ENCODE assay signal across 14 cellular contexts in genomic region chr22:39546889-39547586, GRCh38. TPM values are rescaled to one million over a fixed set of nuclear protein-coding genes. Genes with fewer than 3 reads are reported as not detected.
A peak's percentile ranks its signal among the peaks of the same experiment; 100 is the strongest.
DNase-seq lines count a peak whose midpoint lies in the region; ATAC-seq, FAIRE-seq and TF ChIP-seq lines count a peak whose summit lies in the region.
"Had no signal": no experiment of that assay in that cellular context is flagged by ENCODE, and none has a peak within 500 bp of the region (broad histone marks: within the 10 kb centered on the region; RNA-seq: fewer than 3 reads in every experiment).

No MANE protein-coding gene starts in this region.

- no peak overlapping the region for H4K91ac ChIP-seq in trophoblast cell (ENCODE audit: low read depth, low read length)

- H3K9ac ChIP-seq in PC-3 (ENCODE audit: low read length) (no peak overlapping the region), trophoblast cell (ENCODE audit: low read length) (no peak overlapping the region)

- no peak overlapping the region for H2BK12ac ChIP-seq in trophoblast cell (ENCODE audit: low read length)

- CTCF ChIA-PET in PC-3 (lab: Charles Lee), result interaction anchor here (0.9 kb wide), 2 partner anchors 10 to 477 kb away, joined by 3 to 5 read pairs; no protein-coding TSS in a partner anchor

- TF ChIP-seq CTCF in PC-3 (conservative IDR thresholded peaks at IDR 0.05; ENCODE audit: low read depth, low read length) (no peak), BE2C (IDR thresholded peaks at IDR 0.05; ENCODE audit: low read depth, low read length) (no peak)

- H3K4ac ChIP-seq in trophoblast cell (ENCODE audit: low read depth, low read length), result no peak overlapping the region

- H2AFZ ChIP-seq in PC-3 (ENCODE audit: low read length) (no peak overlapping the region), trophoblast cell (ENCODE audit: insufficient read depth, low read length, poor library complexity) (no peak overlapping the region)

- H3K27ac ChIP-seq in PC-3 (ENCODE audit: low read length) (no peak overlapping the region), trophoblast cell (ENCODE audit: low read depth, low read length) (no peak overlapping the region)
- H3K27ac ChIP-seq: C4-2B had no signal

- H3K4me1 Mint-ChIP-seq in effector memory CD8-positive, alpha-beta T cell (ENCODE audit: low read depth in 2 of 2), result peaks cover 24 to 26% of the 10 kb centered on the region in 2 donors

- peak overlapping the region; percentile 75 to 76 for H3K4me3 Mint-ChIP-seq in effector memory CD8-positive, alpha-beta T cell
- H3K4me3 Mint-ChIP-seq: activated T-cell treated with anti-CD3 and anti-CD28 coated beads, Interleukin-2, amount 50 U/mL, for 24 hours; mesothelial cell of epicardium had no signal

- H3K4me2 ChIP-seq in PC-3 (ENCODE audit: low read length), result peak overlapping the region; percentile 39; the same call in 1 of the 2 replicates
- H3K4me2 ChIP-seq in trophoblast cell (ENCODE audit: low read length), result no peak overlapping the region

- no peak overlapping the region for H3K23ac ChIP-seq in trophoblast cell (ENCODE audit: low read length)

- H3K27ac Mint-ChIP-seq in effector memory CD8-positive, alpha-beta T cell, result no peak overlapping the region
- H3K27ac Mint-ChIP-seq: activated T-cell treated with anti-CD3 and anti-CD28 coated beads, Interleukin-2, amount 50 U/mL, for 24 hours; mesothelial cell of epicardium had no signal

- no peak overlapping the region for H3K18ac ChIP-seq in trophoblast cell (ENCODE audit: low read length)

- H2BK5ac ChIP-seq in trophoblast cell (ENCODE audit: low read depth, low read length, poor library complexity), result no peak overlapping the region

- WGBS in trophoblast cell (ENCODE audit: extremely low coverage, insufficient coverage, insufficient read length), result no CpG with 5 or more reads among the region's 5 CpGs

- H3K27me3 ChIP-seq in PC-3 (ENCODE audit: low read length) (peaks cover 11% of the 10 kb centered on the region; the same call in 1 of the 2 replicates), trophoblast cell (ENCODE audit: insufficient read depth, low read length) (no peaks in the 10 kb centered on the region), BE2C (no peaks in the 10 kb centered on the region)

- intact Hi-C loops in left ventricle myocardium superior (cut with micrococcal nuclease), result no loop called here
- intact Hi-C loops in Right ventricle myocardium superior (cut with DNase I), result no loop called here
- intact Hi-C loops in PC-3 (cut with micrococcal nuclease), result no loop called here
- intact Hi-C loops in left colon (cut with DNase I, micrococcal nuclease), result no loop called here

- H4K20me1 ChIP-seq in PC-3 (ENCODE audit: low read length), result no peaks in the 10 kb centered on the region

- no peak overlapping the region for H2AK5ac ChIP-seq in trophoblast cell (ENCODE audit: low read length)

- H3K9me3 ChIP-seq in PC-3 (ENCODE audit: low read length) (no peaks in the 10 kb centered on the region), trophoblast cell (ENCODE audit: insufficient read depth, low read depth, low read length) (no peaks in the 10 kb centered on the region), BE2C (no peaks in the 10 kb centered on the region)

- no peak for DNase-seq in left ventricle myocardium superior
- no peak for DNase-seq in Right ventricle myocardium superior
- DNase-seq in PC-3, result peak; percentile 45
- no peak for DNase-seq in effector memory CD8-positive, alpha-beta T cell
- DNase-seq in urothelium cell line (ENCODE audit: low spot score), result peak; percentile 69
- DNase-seq in trophoblast cell, result no peak
- DNase-seq in BE2C, result no peak
- no peak for DNase-seq in left colon
- DNase-seq: activated T-cell treated with anti-CD3 and anti-CD28 coated beads, Interleukin-2, amount 50 U/mL, for 24 hours; NCI-H82; stimulated activated CD4-positive, alpha-beta T cell treated with anti-CD3 and anti-CD28 coated beads, Interleukin-4, amount 100 ng/mL, for 1 hour; stimulated activated naive CD4-positive, alpha-beta T cell had no signal

- H3K14ac ChIP-seq in trophoblast cell (ENCODE audit: low read length), result no peak overlapping the region

- H3K36me3 ChIP-seq in PC-3 (ENCODE audit: low read depth, low read length) (no peaks in the 10 kb centered on the region), trophoblast cell (ENCODE audit: control insufficient read depth in 1 of 2, insufficient read depth in 2 of 2, low read length in 2 of 2) (no peaks in the 10 kb centered on the region), BE2C (no peaks in the 10 kb centered on the region)

- H4K12ac ChIP-seq in trophoblast cell (ENCODE audit: low read depth, low read length), result no peak overlapping the region

- peaks cover 8% of the 10 kb centered on the region for H3K36me3 Mint-ChIP-seq in effector memory CD8-positive, alpha-beta T cell (ENCODE audit: insufficient read depth)
- H3K36me3 Mint-ChIP-seq: mesothelial cell of epicardium had no signal

- H3K79me2 ChIP-seq in PC-3 (ENCODE audit: low read length) (no peaks in the 10 kb centered on the region), trophoblast cell (ENCODE audit: control insufficient read depth, insufficient read depth, low read length, poor library complexity) (no peaks in the 10 kb centered on the region)

- BruUV-seq in PC-3 (replicated peaks; lab: Mats Ljungman, UMichigan), result no TSS peak

- peaks cover 20 to 71% of the 10 kb centered on the region in 2 donors for H3K27me3 Mint-ChIP-seq in effector memory CD8-positive, alpha-beta T cell

- H3K9me2 ChIP-seq in PC-3 (replicated peaks; ENCODE audit: low read length), result no peaks in the 10 kb centered on the region

- POLR2A ChIA-PET in PC-3 (lab: Charles Lee; ENCODE audit: unreplicated experiment), result no interaction called here

- no peaks in the 10 kb centered on the region for H3F3A ChIP-seq in PC-3 (ENCODE audit: low read length, unreplicated experiment)

- FAIRE-seq in urothelium cell line (lab: Jason Lieb, UNC), result peak; percentile 53

- H3K9me3 Mint-ChIP-seq in effector memory CD8-positive, alpha-beta T cell, result peaks cover 0 to 8% of the 10 kb centered on the region in 2 donors
- H3K9me3 Mint-ChIP-seq: activated T-cell treated with anti-CD3 and anti-CD28 coated beads, Interleukin-2, amount 50 U/mL, for 24 hours; mesothelial cell of epicardium had no signal

- no peak overlapping the region for H2BK120ac ChIP-seq in trophoblast cell (ENCODE audit: insufficient read depth, low read length, poor library complexity)

- ATAC-seq in left ventricle myocardium superior, result peak; percentile 36
- no peak for ATAC-seq in Right ventricle myocardium superior (ENCODE audit: poor library complexity)
- ATAC-seq in PC-3, result peak; percentile 68
- no peak for ATAC-seq in effector memory CD8-positive, alpha-beta T cell (replicated peaks)
- ATAC-seq in left colon, result no peak

- H3K4me1 ChIP-seq in PC-3 (ENCODE audit: insufficient read depth, low read length), result peaks cover 4% of the 10 kb centered on the region; the same call in 1 of the 2 replicates
- H3K4me1 ChIP-seq in trophoblast cell (ENCODE audit: control insufficient read depth in 1 of 2, insufficient read depth in 2 of 2, low read length in 2 of 2), result no peaks in the 10 kb centered on the region
- peaks cover 11% of the 10 kb centered on the region for H3K4me1 ChIP-seq in BE2C

- H3K4me3 ChIP-seq in PC-3 (ENCODE audit: low read length), result no peak overlapping the region
- no peak overlapping the region for H3K4me3 ChIP-seq in trophoblast cell (ENCODE audit: low read depth, low read length)
- no peak overlapping the region for H3K4me3 ChIP-seq in BE2C (ENCODE audit: low read depth, low read length)

- H3K79me1 ChIP-seq in trophoblast cell (ENCODE audit: low read length), result no peaks in the 10 kb centered on the region

- H4K8ac ChIP-seq in trophoblast cell (ENCODE audit: low read depth, low read length), result no peak overlapping the region

RNA-seq across cellular contexts. Expression of gene RPS19BP1, which starts 14.5 kb away (rescaled TPM):
- total RNA-seq in left ventricle myocardium superior, result 58.1 TPM
- 59.0 TPM for total RNA-seq in Right ventricle myocardium superior
- 253 and 320 TPM in 2 replicates for total RNA-seq in PC-3 (2014; rRNA removed)
- polyA plus RNA-seq in trophoblast cell (2013), result 87.1 and 87.7 TPM in 2 replicates
- 624 TPM for polyA plus RNA-seq in BE2C (2012; ENCODE audit: insufficient read depth, insufficient read length, low read depth)
- total RNA-seq in left colon, result 10 to 100 TPM; 57.6 to 60.7 TPM

RNA-seq across cellular contexts. Expression of gene CACNA1I, which starts 23.5 kb away (rescaled TPM):
- total RNA-seq in left ventricle myocardium superior (not detected), Right ventricle myocardium superior (0.03 TPM), PC-3 (2014; rRNA removed) (0.06 TPM in 1 of 2 replicates, not detected in the other), left colon (under 1 TPM; 0.18 to 0.31 TPM)
- polyA plus RNA-seq in trophoblast cell (2013), result 0.08 and 0.10 TPM in 2 replicates
- polyA plus RNA-seq in BE2C (2012; ENCODE audit: insufficient read depth, insufficient read length, low read depth), result not detected

RNA-seq across cellular contexts. Expression of gene ATF4, which starts 26.7 kb away (rescaled TPM):
- total RNA-seq in left ventricle myocardium superior, result 214 TPM
- total RNA-seq in Right ventricle myocardium superior, result 200 TPM
- 230 and 240 TPM in 2 replicates for total RNA-seq in PC-3 (2014; rRNA removed)
- polyA plus RNA-seq in trophoblast cell (2013), result 602 and 615 TPM in 2 replicates
- 1,602 TPM for polyA plus RNA-seq in BE2C (2012; ENCODE audit: insufficient read depth, insufficient read length, low read depth)
- 100 to 1,000 TPM; 256 to 277 TPM for total RNA-seq in left colon

RNA-seq across cellular contexts. Expression of gene MIEF1, which starts 44.9 kb away (rescaled TPM):
- 16.1 TPM for total RNA-seq in left ventricle myocardium superior
- total RNA-seq in Right ventricle myocardium superior, result 16.7 TPM
- 22.1 and 23.2 TPM in 2 replicates for total RNA-seq in PC-3 (2014; rRNA removed)
- polyA plus RNA-seq in trophoblast cell (2013), result 26.5 and 27.5 TPM in 2 replicates
- polyA plus RNA-seq in BE2C (2012; ENCODE audit: insufficient read depth, insufficient read length, low read depth), result 117 TPM
- total RNA-seq in left colon, result 10 to 100 TPM; 33.1 to 36.3 TPM

Comparison
In these comparisons a context has a peak if more than half of its experiments do, and no peak if none do; other contexts are left out.
1. ATAC-seq: peak in left ventricle myocardium superior (single experiment) and PC-3 (single experiment); none in Right ventricle myocardium superior (single experiment), effector memory CD8-positive, alpha-beta T cell (single experiment) and left colon (single experiment).
2. DNase-seq: peak in PC-3 (single experiment) and urothelium cell line (single experiment); none in left ventricle myocardium superior (single experiment), Right ventricle myocardium superior (single experiment), effector memory CD8-positive, alpha-beta T cell (0 of 3), trophoblast cell (0 of 2), BE2C (single experiment) and left colon (0 of 2).